In genomic region chr12:131862084-131862441, GRCh38 we compare ENCODE assay signal across 1 cellular context.
TF ChIP-seq lines count a peak whose summit lies in the region.

No MANE protein-coding gene starts in this region.

TF ChIP-seq in HepG2, 621 proteins besides CTCF, POLR2A, EP300 and RAD21 (continued from another document and continues in another):
- TF ChIP-seq TFE3 (CRISPR knock-in tag; IDR thresholded peaks at IDR 0.05) = no peak; the same call in 1 of the 2 replicates
- TF ChIP-seq ZNF674 (CRISPR knock-in tag; IDR thresholded peaks at IDR 0.05; ENCODE audit: low read depth) = no peak
- no peak for TF ChIP-seq ZNF441 (CRISPR knock-in tag; IDR thresholded peaks at IDR 0.05; ENCODE audit: borderline replicate concordance)
- TF ChIP-seq ZNF691 (CRISPR knock-in tag; IDR thresholded peaks at IDR 0.05; ENCODE audit: borderline replicate concordance, low read depth) = peak; percentile 99
- peak; percentile 57; the same call in 1 of the 2 replicates for TF ChIP-seq KDM4B (CRISPR knock-in tag; IDR thresholded peaks at IDR 0.05)
- TF ChIP-seq SPEN (CRISPR knock-in tag; IDR thresholded peaks at IDR 0.05; ENCODE audit: low read depth) = peak; percentile 55
- 0 out of 2 replicates have a peak, but pooled peaks have one; percentile 7 for TF ChIP-seq IRF9 (CRISPR knock-in tag; IDR thresholded peaks at IDR 0.05; ENCODE audit: borderline replicate concordance)
- TF ChIP-seq ONECUT2 (CRISPR knock-in tag; IDR thresholded peaks at IDR 0.05) = no peak
- no peak for TF ChIP-seq RORA (CRISPR knock-in tag; IDR thresholded peaks at IDR 0.05)
- no peak for TF ChIP-seq ZNF546 (CRISPR knock-in tag; conservative IDR thresholded peaks at IDR 0.05)
- TF ChIP-seq NFE2L1 (CRISPR knock-in tag; IDR thresholded peaks at IDR 0.05; ENCODE audit: borderline replicate concordance) = no peak
- no peak for TF ChIP-seq AHDC1 (CRISPR knock-in tag; IDR thresholded peaks at IDR 0.05; ENCODE audit: borderline replicate concordance)
- TF ChIP-seq GTF3A (CRISPR knock-in tag; conservative IDR thresholded peaks at IDR 0.05) = no peak
- TF ChIP-seq, protein P1, sequence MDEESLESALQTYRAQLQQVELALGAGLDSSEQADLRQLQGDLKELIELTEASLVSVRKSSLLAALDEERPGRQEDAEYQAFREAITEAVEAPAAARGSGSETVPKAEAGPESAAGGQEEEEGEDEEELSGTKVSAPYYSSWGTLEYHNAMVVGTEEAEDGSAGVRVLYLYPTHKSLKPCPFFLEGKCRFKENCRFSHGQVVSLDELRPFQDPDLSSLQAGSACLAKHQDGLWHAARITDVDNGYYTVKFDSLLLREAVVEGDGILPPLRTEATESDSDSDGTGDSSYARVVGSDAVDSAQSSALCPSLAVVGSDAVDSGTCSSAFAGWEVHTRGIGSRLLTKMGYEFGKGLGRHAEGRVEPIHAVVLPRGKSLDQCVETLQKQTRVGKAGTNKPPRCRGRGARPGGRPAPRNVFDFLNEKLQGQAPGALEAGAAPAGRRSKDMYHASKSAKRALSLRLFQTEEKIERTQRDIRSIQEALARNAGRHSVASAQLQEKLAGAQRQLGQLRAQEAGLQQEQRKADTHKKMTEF (CRISPR knock-in tag; IDR thresholded peaks at IDR 0.05) = peak; percentile 16; the same call in 1 of the 2 replicates
- TF ChIP-seq ZNF800 (CRISPR knock-in tag; IDR thresholded peaks at IDR 0.05) = no peak
- TF ChIP-seq ATF7 (IDR thresholded peaks at IDR 0.05) = no peak
- TF ChIP-seq ATF7 (CRISPR knock-in tag; IDR thresholded peaks at IDR 0.05) = no peak
- no peak for TF ChIP-seq ZZZ3 (CRISPR knock-in tag; IDR thresholded peaks at IDR 0.05; ENCODE audit: borderline replicate concordance)
- TF ChIP-seq, protein P2, sequence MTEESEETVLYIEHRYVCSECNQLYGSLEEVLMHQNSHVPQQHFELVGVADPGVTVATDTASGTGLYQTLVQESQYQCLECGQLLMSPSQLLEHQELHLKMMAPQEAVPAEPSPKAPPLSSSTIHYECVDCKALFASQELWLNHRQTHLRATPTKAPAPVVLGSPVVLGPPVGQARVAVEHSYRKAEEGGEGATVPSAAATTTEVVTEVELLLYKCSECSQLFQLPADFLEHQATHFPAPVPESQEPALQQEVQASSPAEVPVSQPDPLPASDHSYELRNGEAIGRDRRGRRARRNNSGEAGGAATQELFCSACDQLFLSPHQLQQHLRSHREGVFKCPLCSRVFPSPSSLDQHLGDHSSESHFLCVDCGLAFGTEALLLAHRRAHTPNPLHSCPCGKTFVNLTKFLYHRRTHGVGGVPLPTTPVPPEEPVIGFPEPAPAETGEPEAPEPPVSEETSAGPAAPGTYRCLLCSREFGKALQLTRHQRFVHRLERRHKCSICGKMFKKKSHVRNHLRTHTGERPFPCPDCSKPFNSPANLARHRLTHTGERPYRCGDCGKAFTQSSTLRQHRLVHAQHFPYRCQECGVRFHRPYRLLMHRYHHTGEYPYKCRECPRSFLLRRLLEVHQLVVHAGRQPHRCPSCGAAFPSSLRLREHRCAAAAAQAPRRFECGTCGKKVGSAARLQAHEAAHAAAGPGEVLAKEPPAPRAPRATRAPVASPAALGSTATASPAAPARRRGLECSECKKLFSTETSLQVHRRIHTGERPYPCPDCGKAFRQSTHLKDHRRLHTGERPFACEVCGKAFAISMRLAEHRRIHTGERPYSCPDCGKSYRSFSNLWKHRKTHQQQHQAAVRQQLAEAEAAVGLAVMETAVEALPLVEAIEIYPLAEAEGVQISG (CRISPR knock-in tag; IDR thresholded peaks at IDR 0.05) = peak; percentile 41
- TF ChIP-seq THYN1 (CRISPR knock-in tag; IDR thresholded peaks at IDR 0.05; ENCODE audit: borderline replicate concordance, low read depth) = no peak
- no peak for TF ChIP-seq SIX1 (CRISPR knock-in tag; IDR thresholded peaks at IDR 0.05; ENCODE audit: borderline replicate concordance)
- TF ChIP-seq PBX2 (CRISPR knock-in tag; IDR thresholded peaks at IDR 0.05) = no peak
- no peak for TF ChIP-seq CREB1 (IDR thresholded peaks at IDR 0.05)
- no peak for TF ChIP-seq CREB1 (CRISPR knock-in tag; IDR thresholded peaks at IDR 0.05)
- peak; percentile 22; the same call in 1 of the 2 replicates for TF ChIP-seq ZBTB7B (CRISPR knock-in tag; IDR thresholded peaks at IDR 0.05)
- peak; percentile 65 for TF ChIP-seq PITX1 (CRISPR knock-in tag; IDR thresholded peaks at IDR 0.05)
- TF ChIP-seq TGIF2 (CRISPR knock-in tag; IDR thresholded peaks at IDR 0.05) = no peak
- TF ChIP-seq, protein P3, sequence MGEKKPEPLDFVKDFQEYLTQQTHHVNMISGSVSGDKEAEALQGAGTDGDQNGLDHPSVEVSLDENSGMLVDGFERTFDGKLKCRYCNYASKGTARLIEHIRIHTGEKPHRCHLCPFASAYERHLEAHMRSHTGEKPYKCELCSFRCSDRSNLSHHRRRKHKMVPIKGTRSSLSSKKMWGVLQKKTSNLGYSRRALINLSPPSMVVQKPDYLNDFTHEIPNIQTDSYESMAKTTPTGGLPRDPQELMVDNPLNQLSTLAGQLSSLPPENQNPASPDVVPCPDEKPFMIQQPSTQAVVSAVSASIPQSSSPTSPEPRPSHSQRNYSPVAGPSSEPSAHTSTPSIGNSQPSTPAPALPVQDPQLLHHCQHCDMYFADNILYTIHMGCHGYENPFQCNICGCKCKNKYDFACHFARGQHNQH (CRISPR knock-in tag; IDR thresholded peaks at IDR 0.05) = 0 out of 2 replicates have a peak, but pooled peaks have one; percentile 49
- no peak; the same call in 1 of the 2 replicates for TF ChIP-seq ELF1 (CRISPR knock-in tag; IDR thresholded peaks at IDR 0.05)
- TF ChIP-seq ZNF607 (CRISPR knock-in tag; IDR thresholded peaks at IDR 0.05; ENCODE audit: borderline replicate concordance) = no peak
- TF ChIP-seq KAT7 (CRISPR knock-in tag; IDR thresholded peaks at IDR 0.05; ENCODE audit: borderline replicate concordance) = no peak
- TF ChIP-seq, protein P4, sequence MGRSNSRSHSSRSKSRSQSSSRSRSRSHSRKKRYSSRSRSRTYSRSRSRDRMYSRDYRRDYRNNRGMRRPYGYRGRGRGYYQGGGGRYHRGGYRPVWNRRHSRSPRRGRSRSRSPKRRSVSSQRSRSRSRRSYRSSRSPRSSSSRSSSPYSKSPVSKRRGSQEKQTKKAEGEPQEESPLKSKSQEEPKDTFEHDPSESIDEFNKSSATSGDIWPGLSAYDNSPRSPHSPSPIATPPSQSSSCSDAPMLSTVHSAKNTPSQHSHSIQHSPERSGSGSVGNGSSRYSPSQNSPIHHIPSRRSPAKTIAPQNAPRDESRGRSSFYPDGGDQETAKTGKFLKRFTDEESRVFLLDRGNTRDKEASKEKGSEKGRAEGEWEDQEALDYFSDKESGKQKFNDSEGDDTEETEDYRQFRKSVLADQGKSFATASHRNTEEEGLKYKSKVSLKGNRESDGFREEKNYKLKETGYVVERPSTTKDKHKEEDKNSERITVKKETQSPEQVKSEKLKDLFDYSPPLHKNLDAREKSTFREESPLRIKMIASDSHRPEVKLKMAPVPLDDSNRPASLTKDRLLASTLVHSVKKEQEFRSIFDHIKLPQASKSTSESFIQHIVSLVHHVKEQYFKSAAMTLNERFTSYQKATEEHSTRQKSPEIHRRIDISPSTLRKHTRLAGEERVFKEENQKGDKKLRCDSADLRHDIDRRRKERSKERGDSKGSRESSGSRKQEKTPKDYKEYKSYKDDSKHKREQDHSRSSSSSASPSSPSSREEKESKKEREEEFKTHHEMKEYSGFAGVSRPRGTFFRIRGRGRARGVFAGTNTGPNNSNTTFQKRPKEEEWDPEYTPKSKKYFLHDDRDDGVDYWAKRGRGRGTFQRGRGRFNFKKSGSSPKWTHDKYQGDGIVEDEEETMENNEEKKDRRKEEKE (IDR thresholded peaks at IDR 0.05) = no peak
- TF ChIP-seq SOX5 (CRISPR knock-in tag; IDR thresholded peaks at IDR 0.05; ENCODE audit: borderline replicate concordance) = peak; percentile 52; the same call in 1 of the 2 replicates
- TF ChIP-seq, protein P5, sequence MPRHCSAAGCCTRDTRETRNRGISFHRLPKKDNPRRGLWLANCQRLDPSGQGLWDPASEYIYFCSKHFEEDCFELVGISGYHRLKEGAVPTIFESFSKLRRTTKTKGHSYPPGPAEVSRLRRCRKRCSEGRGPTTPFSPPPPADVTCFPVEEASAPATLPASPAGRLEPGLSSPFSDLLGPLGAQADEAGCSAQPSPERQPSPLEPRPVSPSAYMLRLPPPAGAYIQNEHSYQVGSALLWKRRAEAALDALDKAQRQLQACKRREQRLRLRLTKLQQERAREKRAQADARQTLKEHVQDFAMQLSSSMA (CRISPR knock-in tag; IDR thresholded peaks at IDR 0.05) = no peak
- TF ChIP-seq FOXA3 (CRISPR knock-in tag; IDR thresholded peaks at IDR 0.05) = peak; percentile 65
- TF ChIP-seq MBNL3 (CRISPR knock-in tag; conservative IDR thresholded peaks at IDR 0.05) = no peak
- TF ChIP-seq EED (CRISPR knock-in tag; IDR thresholded peaks at IDR 0.05) = no peak
- no peak for TF ChIP-seq ZNF570 (CRISPR knock-in tag; IDR thresholded peaks at IDR 0.05; ENCODE audit: borderline replicate concordance)
- peak; percentile 63; the same call in 1 of the 2 replicates for TF ChIP-seq HIVEP1 (CRISPR knock-in tag; IDR thresholded peaks at IDR 0.05)
